Comparison of ENCODE assay signal across 12 cellular contexts in genomic region chr12:5944688-5945070, GRCh38. TPM values are rescaled to one million over a fixed set of nuclear protein-coding genes. Genes with fewer than 3 reads are reported as not detected.
DNase-seq lines count a peak whose midpoint lies in the region; ATAC-seq, FAIRE-seq and TF ChIP-seq lines count a peak whose summit lies in the region.
"Had no signal": no experiment of that assay in that cellular context is flagged by ENCODE, and none has a peak within 500 bp of the region (broad histone marks: within the 10 kb centered on the region; RNA-seq: fewer than 3 reads in every experiment).

No MANE protein-coding gene starts in this region.

- H3K36me3 Mint-ChIP-seq in natural killer cell treated with Interleukin-12 subunit alpha and Interleukin-12 subunit beta and Interleukin-15 and Interleukin-18, amount 100 ng/mL, for 72 hours = no peaks in the 10 kb centered on the region

- TF ChIP-seq CTCF in bronchial epithelial cell (IDR thresholded peaks at IDR 0.05; ENCODE audit: insufficient read depth, low read length, severe bottlenecking) = no peak
- TF ChIP-seq CTCF in lower lobe of right lung (IDR thresholded peaks at IDR 0.05) = no peak
- no peak for TF ChIP-seq CTCF in tibial nerve (IDR thresholded peaks at IDR 0.05)

- H3K4me1 Mint-ChIP-seq in natural killer cell treated with Interleukin-12 subunit alpha and Interleukin-12 subunit beta and Interleukin-15 and Interleukin-18, amount 100 ng/mL, for 72 hours (ENCODE audit: low read depth in 2 of 2) = no peaks in the 10 kb centered on the region

- no peaks in the 10 kb centered on the region for H3K9me3 Mint-ChIP-seq in natural killer cell treated with Interleukin-12 subunit alpha and Interleukin-12 subunit beta and Interleukin-15 and Interleukin-18, amount 100 ng/mL, for 72 hours
- H3K9me3 Mint-ChIP-seq: dendritic cell treated with granulocyte-macrophage colony-stimulating factor and Interleukin-4, amounts not matched to agents 40 ng/mL and 50 ng/mL, for 4 days had no signal

- intact Hi-C loops in lower lobe of right lung (cut with DNase I) = no loop called here

- no peaks in the 10 kb centered on the region for H3K9me3 ChIP-seq in lower lobe of right lung
- H3K9me3 ChIP-seq in tibial nerve = no peaks in the 10 kb centered on the region

- no peaks in the 10 kb centered on the region for H3K36me3 ChIP-seq in bronchial epithelial cell (ENCODE audit: control insufficient read depth, insufficient read depth, low read length)
- H3K36me3 ChIP-seq in lower lobe of right lung = peaks cover 20% of the 10 kb centered on the region
- peaks cover 0 to 11% (median 0%) of the 10 kb centered on the region in 3 donors for H3K36me3 ChIP-seq in tibial nerve

- TF ChIP-seq EP300 in tibial nerve (IDR thresholded peaks at IDR 0.05) = no peak

- no peak for TF ChIP-seq POLR2A in tibial nerve (IDR thresholded peaks at IDR 0.05)

- FAIRE-seq in bronchial epithelial cell (lab: Jason Lieb, UNC) = no peak
- FAIRE-seq: A204.1 had no signal

- H3K4me3 Mint-ChIP-seq in natural killer cell treated with Interleukin-12 subunit alpha and Interleukin-12 subunit beta and Interleukin-15 and Interleukin-18, amount 100 ng/mL, for 72 hours = no peak overlapping the region
- H3K4me3 Mint-ChIP-seq: dendritic cell treated with granulocyte-macrophage colony-stimulating factor and Interleukin-4, amounts not matched to agents 40 ng/mL and 50 ng/mL, for 4 days had no signal

- H3K4me3 ChIP-seq in bronchial epithelial cell (ENCODE audit: low read depth, low read length) = peak overlapping the region; percentile 17
- peak overlapping the region; percentile 41 for H3K4me3 ChIP-seq in lower lobe of right lung
- peak overlapping the region in 3 of 4 donors; percentile 27 to 50 (median 28) for H3K4me3 ChIP-seq in tibial nerve

- peaks cover 63 to 67% of the 10 kb centered on the region in 2 donors for H3K27me3 Mint-ChIP-seq in natural killer cell treated with Interleukin-12 subunit alpha and Interleukin-12 subunit beta and Interleukin-15 and Interleukin-18, amount 100 ng/mL, for 72 hours

- no peaks in the 10 kb centered on the region for H3K4me1 ChIP-seq in lower lobe of right lung
- peaks cover 0 to 15% (median 0%) of the 10 kb centered on the region in 4 donors for H3K4me1 ChIP-seq in tibial nerve

- H3K27ac Mint-ChIP-seq in natural killer cell treated with Interleukin-12 subunit alpha and Interleukin-12 subunit beta and Interleukin-15 and Interleukin-18, amount 100 ng/mL, for 72 hours = no peak overlapping the region
- H3K27ac Mint-ChIP-seq: dendritic cell treated with granulocyte-macrophage colony-stimulating factor and Interleukin-4, amounts not matched to agents 40 ng/mL and 50 ng/mL, for 4 days had no signal

- ATAC-seq in lower lobe of right lung = no peak
- ATAC-seq in natural killer cell treated with Interleukin-12 subunit alpha and Interleukin-12 subunit beta and Interleukin-15 and Interleukin-18, amount 100 ng/mL, for 72 hours = no peak

- peak; percentile 24 for DNase-seq in NCI-H748 (lab: John Stamatoyannopoulos, UW; ENCODE audit: unreplicated experiment)
- no peak for DNase-seq in NCI-H748 treated with DMSO at 0.1 percent for 48 hours (lab: John Stamatoyannopoulos, UW)
- DNase-seq in bronchial epithelial cell (ENCODE audit: low read depth) = no peak
- DNase-seq in lower lobe of right lung = no peak
- no peak for DNase-seq in tibial nerve (ENCODE audit: low spot score in 2 of 2)
- DNase-seq in natural killer cell treated with Interleukin-12 subunit alpha and Interleukin-12 subunit beta and Interleukin-15 and Interleukin-18, amount 100 ng/mL, for 72 hours (ENCODE audit: low spot score) = no peak
- no peak for DNase-seq in HuH-7.5 (ENCODE audit: low spot score)
- no peak for DNase-seq in effector CD8-positive, alpha-beta T cell (lab: John Stamatoyannopoulos, UW)
- DNase-seq: midbrain, SHP77 treated with DMSO at 0.1 percent for 48 hours had no signal

- 15 to 18% methylated on average over 12 of the region's 12 CpGs for WGBS in tibial nerve, 2 donors

- H3K27me3 ChIP-seq in bronchial epithelial cell (ENCODE audit: control insufficient read depth, insufficient read depth, low read length) (peaks cover 15% of the 10 kb centered on the region), lower lobe of right lung (ENCODE audit: low read depth) (peaks cover 36% of the 10 kb centered on the region), tibial nerve (peaks cover 0 to 26% of the 10 kb centered on the region in 2 donors)

- H3K27ac ChIP-seq in lower lobe of right lung (no peak overlapping the region), tibial nerve (no peak overlapping the region)

RNA-seq across cellular contexts. Expression of gene ANO2, which starts 0.4 kb away (rescaled TPM):
- not detected in 2 replicates for total RNA-seq in bronchial epithelial cell
- total RNA-seq in lower lobe of right lung = 22.2 TPM
- 10 to 100 TPM; 13.8 to 23.2 (median 21.3) TPM for total RNA-seq in tibial nerve
- not detected for total RNA-seq in natural killer cell treated with Interleukin-12 subunit alpha and Interleukin-12 subunit beta and Interleukin-15 and Interleukin-18, amount 100 ng/mL, for 72 hours

Comparison
In these comparisons a context has a peak if more than half of its experiments do, and no peak if none do; other contexts are left out.
1. RNA of gene ANO2, which starts 0.4 kb away (total RNA-seq): 22.2 TPM in lower lobe of right lung (single experiment) and 13.8 to 23.2 TPM in tibial nerve; not detected in bronchial epithelial cell and not detected in natural killer cell treated with Interleukin-12 subunit alpha and Interleukin-12 subunit beta and Interleukin-15 and Interleukin-18, amount 100 ng/mL, for 72 hours; every median in the first group is over 10 times any median in the second.
2. Peak in every context shown above with its lines, with median percentiles within 50 percentile points of each other: H3K4me3 ChIP-seq.